ENCODE assay signal across 10 cellular contexts in the genomic region with DNA sequence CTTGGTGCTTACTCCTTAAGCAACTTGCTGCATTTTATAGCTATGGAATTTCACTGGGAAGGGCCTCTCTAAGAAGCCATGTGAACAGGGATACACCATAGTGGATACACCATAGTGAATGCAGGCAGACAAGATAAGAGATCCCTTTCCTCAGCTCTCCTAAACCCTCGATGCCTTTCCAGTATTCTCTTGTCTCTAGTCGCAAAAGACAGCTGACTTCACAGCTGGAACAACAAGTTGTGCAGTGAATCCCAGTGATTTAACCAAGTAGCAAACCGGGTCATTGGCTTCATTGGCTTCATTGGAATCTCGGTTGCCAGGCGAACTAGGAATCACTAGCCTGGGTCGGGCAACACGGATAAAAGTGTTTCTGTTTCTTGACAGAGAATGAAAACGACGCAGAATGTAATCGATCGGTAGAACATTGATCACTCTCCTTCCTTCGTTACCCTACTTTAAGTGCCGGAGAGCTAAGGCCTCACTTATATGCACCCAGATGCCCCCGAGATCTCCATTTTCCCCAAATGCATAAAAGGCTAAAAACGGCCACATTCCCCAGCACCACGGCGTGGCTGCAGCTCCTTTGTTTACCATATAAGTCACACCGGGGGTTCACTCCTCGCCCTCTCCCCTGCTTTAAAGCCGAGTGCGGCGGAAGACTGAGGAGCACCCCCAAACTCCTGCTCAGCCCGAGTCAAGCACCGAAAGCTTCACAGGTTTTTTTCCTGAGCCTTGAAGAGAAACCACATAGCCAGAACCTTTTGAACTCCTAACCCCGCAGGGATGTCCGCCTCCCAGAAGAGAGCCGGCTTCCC. TPM values are rescaled to one million over a fixed set of nuclear protein-coding genes. Genes with fewer than 3 reads are reported as not detected.
DNase-seq lines count a peak whose midpoint lies in the region; ATAC-seq and TF ChIP-seq lines count a peak whose summit lies in the region.
"Had no signal": no experiment of that assay in that cellular context is flagged by ENCODE, and none has a peak within 500 bp of the region (broad histone marks: within the 10 kb centered on the region; RNA-seq: fewer than 3 reads in every experiment).

No MANE protein-coding gene starts in this region.

- CTCF ChIA-PET in CD8-positive, alpha-beta T cell (lab: Charles Lee): no interaction called here

- H3K4me3 ChIP-seq in epithelial cell of esophagus (ENCODE audit: low read length) (peak overlapping the region; percentile 43), mucosa of stomach (ENCODE audit: low read length) (peak overlapping the region; percentile 1), uterus (peak overlapping the region; percentile 58 to 75)
- no peak overlapping the region for H3K4me3 ChIP-seq in CD8-positive, alpha-beta T cell (ENCODE audit: low read depth, low read length)

- H3K9me3 Mint-ChIP-seq in activated CD4-positive, alpha-beta T cell treated with anti-CD3 and anti-CD28 coated beads, Interleukin-2, amount 10 ng/mL, durations not matched to agents 24 days and 14 days: no peaks in the 10 kb centered on the region
- H3K9me3 Mint-ChIP-seq in activated T-cell treated with anti-CD3 and anti-CD28 coated beads, Interleukin-2, amount 50 U/mL, for 4 hours: no peaks in the 10 kb centered on the region
- no peaks in the 10 kb centered on the region for H3K9me3 Mint-ChIP-seq in CD8-positive, alpha-beta T cell

- peak overlapping the region; percentile 45 for H3K9ac ChIP-seq in mucosa of stomach (ENCODE audit: low read length)

- H3K27ac Mint-ChIP-seq in activated CD4-positive, alpha-beta T cell treated with anti-CD3 and anti-CD28 coated beads, Interleukin-2, amount 10 ng/mL, durations not matched to agents 24 days and 14 days: peak overlapping the region; percentile 12
- no peak overlapping the region for H3K27ac Mint-ChIP-seq in CD8-positive, alpha-beta T cell
- H3K27ac Mint-ChIP-seq: CD14-positive monocyte had no signal

- TF ChIP-seq POLR2A in uterus (IDR thresholded peaks at IDR 0.05): no peak

- H3K9me3 ChIP-seq in mucosa of stomach (ENCODE audit: control insufficient read depth, low read length): no peaks in the 10 kb centered on the region
- H3K9me3 ChIP-seq in uterus: no peaks in the 10 kb centered on the region
- H3K9me3 ChIP-seq in CD8-positive, alpha-beta T cell (ENCODE audit: low read length): no peaks in the 10 kb centered on the region

- H3K4me3 Mint-ChIP-seq in activated CD4-positive, alpha-beta T cell treated with anti-CD3 and anti-CD28 coated beads, Interleukin-2, amount 10 ng/mL, durations not matched to agents 24 days and 14 days: peak overlapping the region; percentile 21
- H3K4me3 Mint-ChIP-seq in activated T-cell treated with anti-CD3 and anti-CD28 coated beads, Interleukin-2, amount 50 U/mL, for 4 hours: no peak overlapping the region
- no peak overlapping the region for H3K4me3 Mint-ChIP-seq in CD8-positive, alpha-beta T cell

- intact Hi-C loops in activated CD4-positive, alpha-beta T cell treated with anti-CD3 and anti-CD28 coated beads, Interleukin-2, amount 10 ng/mL, durations not matched to agents 24 days and 14 days (cut with micrococcal nuclease): no loop called here
- intact Hi-C loops in uterus (cut with DNase I; ENCODE audit: low total_unique reads): no loop called here
- intact Hi-C loops in CD8-positive, alpha-beta T cell (cut with DNase I, micrococcal nuclease): no loop called here

- peaks cover 3% of the 10 kb centered on the region for H3K4me1 Mint-ChIP-seq in activated CD4-positive, alpha-beta T cell treated with anti-CD3 and anti-CD28 coated beads, Interleukin-2, amount 10 ng/mL, durations not matched to agents 24 days and 14 days
- no peaks in the 10 kb centered on the region for H3K4me1 Mint-ChIP-seq in activated T-cell treated with anti-CD3 and anti-CD28 coated beads, Interleukin-2, amount 50 U/mL, for 4 hours (ENCODE audit: low read depth)
- H3K4me1 Mint-ChIP-seq in CD8-positive, alpha-beta T cell (ENCODE audit: low read depth): no peaks in the 10 kb centered on the region
- H3K4me1 Mint-ChIP-seq: CD14-positive monocyte had no signal

- POLR2A ChIA-PET in CD8-positive, alpha-beta T cell (lab: Charles Lee): no interaction called here

- peaks cover 27% of the 10 kb centered on the region for H3K27me3 Mint-ChIP-seq in activated CD4-positive, alpha-beta T cell treated with anti-CD3 and anti-CD28 coated beads, Interleukin-2, amount 10 ng/mL, durations not matched to agents 24 days and 14 days
- peaks cover 28% of the 10 kb centered on the region for H3K27me3 Mint-ChIP-seq in activated T-cell treated with anti-CD3 and anti-CD28 coated beads, Interleukin-2, amount 50 U/mL, for 4 hours (ENCODE audit: low read depth)
- H3K27me3 Mint-ChIP-seq in CD8-positive, alpha-beta T cell (ENCODE audit: low read depth): peaks cover 24% of the 10 kb centered on the region

- ATAC-seq in activated T-cell treated with anti-CD3 and anti-CD28 coated beads, Interleukin-2, amount 50 U/mL, for 4 hours: no peak
- no peak for ATAC-seq in CD8-positive, alpha-beta T cell

- H3K27ac ChIP-seq in uterus: peak overlapping the region; percentile 84
- H3K27ac ChIP-seq in CD8-positive, alpha-beta T cell (ENCODE audit: low read depth, low read length): no peak overlapping the region

- no peaks in the 10 kb centered on the region for H3K36me3 ChIP-seq in mucosa of stomach (ENCODE audit: control insufficient read depth, insufficient read depth, low read length)
- H3K36me3 ChIP-seq in uterus: no peaks in the 10 kb centered on the region
- no peaks in the 10 kb centered on the region for H3K36me3 ChIP-seq in CD8-positive, alpha-beta T cell (ENCODE audit: insufficient read depth, low read length)

- no peak for DNase-seq in activated CD4-positive, alpha-beta T cell treated with anti-CD3 and anti-CD28 coated beads, Interleukin-2, amount 10 ng/mL, durations not matched to agents 24 days and 14 days
- no peak for DNase-seq in activated CD4-positive, alpha-beta T cell treated with anti-CD3 and anti-CD28 coated beads for 48 hours
- DNase-seq in epithelial cell of esophagus (ENCODE audit: low read depth) (no peak), uterus (no peak), DMS79 treated with DMSO at 0.1 percent for 48 hours (lab: John Stamatoyannopoulos, UW) (no peak)
- no peak for DNase-seq in activated T-cell treated with anti-CD3 and anti-CD28 coated beads, Interleukin-2, amount 50 U/mL, for 4 hours
- DNase-seq in CD8-positive, alpha-beta T cell: no peak

- TF ChIP-seq CTCF in epithelial cell of esophagus (IDR thresholded peaks at IDR 0.05; ENCODE audit: insufficient read depth, low read depth, low read length, missing control alignments) (no peak), uterus (IDR thresholded peaks at IDR 0.05) (no peak)
- TF ChIP-seq CTCF in CD8-positive, alpha-beta T cell (IDR thresholded peaks at IDR 0.05): no peak

- H3K27me3 ChIP-seq in mucosa of stomach (ENCODE audit: control insufficient read depth, insufficient read depth, low read length) (peaks cover 29% of the 10 kb centered on the region), uterus (no peaks in the 10 kb centered on the region)
- H3K27me3 ChIP-seq in CD8-positive, alpha-beta T cell (ENCODE audit: insufficient read depth, low read length): peaks cover 5% of the 10 kb centered on the region

- H3K4me1 ChIP-seq in mucosa of stomach (ENCODE audit: control insufficient read depth, insufficient read depth, low read length) (peaks cover 4% of the 10 kb centered on the region), uterus (no peaks in the 10 kb centered on the region)
- H3K4me1 ChIP-seq in CD8-positive, alpha-beta T cell (ENCODE audit: insufficient read depth, low read length): no peaks in the 10 kb centered on the region

- H3K36me3 Mint-ChIP-seq in activated CD4-positive, alpha-beta T cell treated with anti-CD3 and anti-CD28 coated beads, Interleukin-2, amount 10 ng/mL, durations not matched to agents 24 days and 14 days (ENCODE audit: low read depth): no peaks in the 10 kb centered on the region
- H3K36me3 Mint-ChIP-seq in activated T-cell treated with anti-CD3 and anti-CD28 coated beads, Interleukin-2, amount 50 U/mL, for 4 hours (ENCODE audit: insufficient read depth): no peaks in the 10 kb centered on the region
- no peaks in the 10 kb centered on the region for H3K36me3 Mint-ChIP-seq in CD8-positive, alpha-beta T cell

RNA-seq across cellular contexts. Expression of gene TRPC4, which starts 0.7 kb away (rescaled TPM):
- total RNA-seq in activated CD4-positive, alpha-beta T cell treated with anti-CD3 and anti-CD28 coated beads, Interleukin-2, amount 10 ng/mL, durations not matched to agents 24 days and 14 days: not detected in 2 replicates
- total RNA-seq in uterus: 10 to 100 TPM in 3 of 4 donors, 1 to 10 TPM in 1; 2.4 to 13.4 (median 12.9) TPM
- total RNA-seq in activated T-cell treated with anti-CD3 and anti-CD28 coated beads, Interleukin-2, amount 50 U/mL, for 4 hours: not detected
- total RNA-seq in CD8-positive, alpha-beta T cell: not detected
- total RNA-seq: SK-MEL-5 had no signal
